In genomic region chr2:176174382-176174834, GRCh38 we compare ENCODE assay signal across 13 cellular contexts. TPM values are rescaled to one million over a fixed set of nuclear protein-coding genes. Genes with fewer than 3 reads are reported as not detected.
A peak's percentile ranks its signal among the peaks of the same experiment; 100 is the strongest.
DNase-seq lines count a peak whose midpoint lies in the region; ATAC-seq and TF ChIP-seq lines count a peak whose summit lies in the region.
"Had no signal": no experiment of that assay in that cellular context is flagged by ENCODE, and none has a peak within 500 bp of the region (broad histone marks: within the 10 kb centered on the region; RNA-seq: fewer than 3 reads in every experiment).

No MANE protein-coding gene starts in this region.

- ATAC-seq in aorta (ENCODE audit: low FRiP score), result no peak

- no peaks in the 10 kb centered on the region for H3K9me3 ChIP-seq in ectodermal cell (ENCODE audit: control insufficient read depth, low read length)
- H3K9me3 ChIP-seq in aorta (ENCODE audit: control insufficient read depth, low read length), result no peaks in the 10 kb centered on the region
- H3K9me3 ChIP-seq: heart right ventricle had no signal

- peak overlapping the region; percentile 99 for H3K27ac Mint-ChIP-seq in nephron progenitor cell
- H3K27ac Mint-ChIP-seq: dendritic cell treated with granulocyte-macrophage colony-stimulating factor and Interleukin-4, amounts not matched to agents 40 ng/mL and 50 ng/mL, for 4 days had no signal

- DNase-seq in DMS 273 treated with DMSO at 0.1 percent for 48 hours (lab: John Stamatoyannopoulos, UW), result peak; percentile 14
- peak; percentile 77 for DNase-seq in NCI-H526 treated with DMSO at 0.1 percent for 48 hours (lab: John Stamatoyannopoulos, UW)
- peak; percentile 58 for DNase-seq in nephron progenitor cell
- DNase-seq in aorta, result no peak
- DNase-seq in DMS114 treated with DMSO at 0.1 percent for 48 hours (lab: John Stamatoyannopoulos, UW; ENCODE audit: unreplicated experiment), result no peak
- no peak for DNase-seq in SHP77 (lab: John Stamatoyannopoulos, UW)
- DNase-seq in GM10266 (ENCODE audit: extremely low spot score), result no peak
- DNase-seq: heart right ventricle, NCI-H2029, trophoblast cell had no signal

- H3K27me3 ChIP-seq in ectodermal cell (ENCODE audit: control insufficient read depth, insufficient read depth, low read length, poor library complexity, severe bottlenecking), result peaks cover 100% of the 10 kb centered on the region
- no peaks in the 10 kb centered on the region for H3K27me3 ChIP-seq in aorta (ENCODE audit: control insufficient read depth in 1 of 2, insufficient read depth in 2 of 2, low read length in 1 of 2)

- intact Hi-C loops in aorta (cut with DNase I), result no loop called here

- WGBS in ectodermal cell, 2 experiments, result 1% methylated on average over 15 of the region's 15 CpGs
- WGBS in aorta, 2 donors, result 34 to 36% methylated on average over 15 of the region's 15 CpGs

- peaks cover 10% of the 10 kb centered on the region for H3K27me3 Mint-ChIP-seq in nephron progenitor cell (ENCODE audit: low read depth, poor library complexity)

- H3K9me3 Mint-ChIP-seq in nephron progenitor cell, result no peaks in the 10 kb centered on the region
- H3K9me3 Mint-ChIP-seq: dendritic cell treated with granulocyte-macrophage colony-stimulating factor and Interleukin-4, amounts not matched to agents 40 ng/mL and 50 ng/mL, for 4 days had no signal

- H3K36me3 ChIP-seq in ectodermal cell (ENCODE audit: control insufficient read depth, insufficient read depth, low read length) (no peaks in the 10 kb centered on the region), aorta (ENCODE audit: control insufficient read depth in 1 of 2, insufficient read depth in 2 of 2, low read length in 1 of 2) (no peaks in the 10 kb centered on the region)
- H3K36me3 ChIP-seq: heart right ventricle had no signal

- H3K4me3 ChIP-seq in ectodermal cell (ENCODE audit: insufficient read depth, low read depth, low read length), result peak overlapping the region; percentile 1
- no peak overlapping the region for H3K4me3 ChIP-seq in aorta (ENCODE audit: low read length in 2 of 2)

- peaks cover 18% of the 10 kb centered on the region for H3K36me3 Mint-ChIP-seq in nephron progenitor cell (ENCODE audit: low read depth)

- TF ChIP-seq CTCF in nephron progenitor cell (IDR thresholded peaks at IDR 0.05), result no peak
- TF ChIP-seq CTCF in GM10266 (IDR thresholded peaks at IDR 0.05; ENCODE audit: control insufficient read depth, insufficient read depth, low read depth, missing control alignments), result no peak

- H3K4me1 Mint-ChIP-seq in nephron progenitor cell, result peaks cover 97% of the 10 kb centered on the region

- peak overlapping the region; percentile 92 for H3K4me3 Mint-ChIP-seq in nephron progenitor cell
- H3K4me3 Mint-ChIP-seq: dendritic cell treated with granulocyte-macrophage colony-stimulating factor and Interleukin-4, amounts not matched to agents 40 ng/mL and 50 ng/mL, for 4 days had no signal

- H3K4me1 ChIP-seq in ectodermal cell (ENCODE audit: control insufficient read depth, insufficient read depth, low read length) (peaks cover 6% of the 10 kb centered on the region), aorta (ENCODE audit: control insufficient read depth in 1 of 2, insufficient read depth in 2 of 2, low read length in 2 of 2) (no peaks in the 10 kb centered on the region)

- no peak overlapping the region for H3K27ac ChIP-seq in ectodermal cell (ENCODE audit: insufficient read depth, low read depth, low read length, poor library complexity, severe bottlenecking)
- no peak overlapping the region for H3K27ac ChIP-seq in aorta (ENCODE audit: low read depth in 1 of 2, low read length in 2 of 2)

RNA-seq across cellular contexts. Expression of gene HOXD1, which starts 14.1 kb away (rescaled TPM):
- 0.33 TPM for polyA plus RNA-seq in ectodermal cell (2013, experiment 1 of 4)
- polyA plus RNA-seq in ectodermal cell (2013, experiment 2 of 4), result not detected
- polyA plus RNA-seq in ectodermal cell (2013, experiment 3 of 4), result 0.32 TPM
- 0.32 TPM for polyA plus RNA-seq in ectodermal cell (2013, experiment 4 of 4)
- total RNA-seq in aorta, result 1 to 10 TPM; 1.1 to 2.2 TPM
- 1 to 10 TPM in 1 of 2 donors, under 1 TPM in 1; 0.31 to 1.0 TPM for polyA plus RNA-seq in aorta
- polyA plus RNA-seq: BJ had no signal

RNA-seq across cellular contexts. Expression of gene HOXD3, which starts 17.3 kb away (rescaled TPM):
- polyA plus RNA-seq in ectodermal cell (2013, experiment 1 of 4), result 0.54 TPM
- not detected for polyA plus RNA-seq in ectodermal cell (2013, experiment 2 of 4)
- polyA plus RNA-seq in ectodermal cell (2013, experiment 3 of 4), result 1.5 TPM
- polyA plus RNA-seq in ectodermal cell (2013, experiment 4 of 4), result 0.61 TPM
- 10 to 100 TPM in 1 of 2 donors, 1 to 10 TPM in 1; 9.8 to 13.4 TPM for total RNA-seq in aorta
- 1 to 10 TPM; 1.5 to 2.3 TPM for polyA plus RNA-seq in aorta
- polyA plus RNA-seq: BJ had no signal

RNA-seq across cellular contexts. Expression of gene HOXD4, which starts 23.1 kb away (rescaled TPM):
- 1.3 TPM for polyA plus RNA-seq in ectodermal cell (2013, experiment 1 of 4)
- 0.30 TPM for polyA plus RNA-seq in ectodermal cell (2013, experiment 2 of 4)
- 4.1 TPM for polyA plus RNA-seq in ectodermal cell (2013, experiment 3 of 4)
- polyA plus RNA-seq in ectodermal cell (2013, experiment 4 of 4), result 1.6 TPM
- total RNA-seq in aorta, result 1 to 10 TPM; 7.7 to 9.8 TPM
- 1 to 10 TPM in 1 of 2 donors, not detected in 1; 7.7 TPM for polyA plus RNA-seq in aorta

RNA-seq across cellular contexts. Expression of gene HOXD8, which starts 44.9 kb away (rescaled TPM):
- polyA plus RNA-seq in ectodermal cell (2013, experiment 1 of 4), result not detected
- polyA plus RNA-seq in ectodermal cell (2013, experiment 2 of 4), result not detected
- 0.21 TPM for polyA plus RNA-seq in ectodermal cell (2013, experiment 3 of 4)
- polyA plus RNA-seq in ectodermal cell (2013, experiment 4 of 4), result 0.24 TPM
- 10 to 100 TPM; 11.5 to 14.4 TPM for total RNA-seq in aorta
- 1 to 10 TPM; 2.5 to 7.3 TPM for polyA plus RNA-seq in aorta

RNA-seq across cellular contexts. Expression of gene HOXD9, which starts 51.9 kb away (rescaled TPM):
- not detected for polyA plus RNA-seq in ectodermal cell (2013, experiment 1 of 4)
- polyA plus RNA-seq in ectodermal cell (2013, experiment 2 of 4), result not detected
- not detected for polyA plus RNA-seq in ectodermal cell (2013, experiment 3 of 4)
- polyA plus RNA-seq in ectodermal cell (2013, experiment 4 of 4), result 0.12 TPM
- total RNA-seq in aorta, result 1 to 10 TPM; 1.8 to 2.3 TPM
- polyA plus RNA-seq in aorta, result under 1 TPM in 1 of 2 donors, not detected in 1; 0.08 TPM

Comparison
In these comparisons a context has a peak if more than half of its experiments do, and no peak if none do; other contexts are left out.
1. DNase-seq: peak in DMS 273 treated with DMSO at 0.1 percent for 48 hours (single experiment), NCI-H526 treated with DMSO at 0.1 percent for 48 hours (single experiment) and nephron progenitor cell (single experiment); none in aorta (0 of 2), DMS114 treated with DMSO at 0.1 percent for 48 hours (single experiment), SHP77 (0 of 2) and GM10266 (single experiment).